11 cellular contexts compared by ENCODE assay signal in the genomic region with DNA sequence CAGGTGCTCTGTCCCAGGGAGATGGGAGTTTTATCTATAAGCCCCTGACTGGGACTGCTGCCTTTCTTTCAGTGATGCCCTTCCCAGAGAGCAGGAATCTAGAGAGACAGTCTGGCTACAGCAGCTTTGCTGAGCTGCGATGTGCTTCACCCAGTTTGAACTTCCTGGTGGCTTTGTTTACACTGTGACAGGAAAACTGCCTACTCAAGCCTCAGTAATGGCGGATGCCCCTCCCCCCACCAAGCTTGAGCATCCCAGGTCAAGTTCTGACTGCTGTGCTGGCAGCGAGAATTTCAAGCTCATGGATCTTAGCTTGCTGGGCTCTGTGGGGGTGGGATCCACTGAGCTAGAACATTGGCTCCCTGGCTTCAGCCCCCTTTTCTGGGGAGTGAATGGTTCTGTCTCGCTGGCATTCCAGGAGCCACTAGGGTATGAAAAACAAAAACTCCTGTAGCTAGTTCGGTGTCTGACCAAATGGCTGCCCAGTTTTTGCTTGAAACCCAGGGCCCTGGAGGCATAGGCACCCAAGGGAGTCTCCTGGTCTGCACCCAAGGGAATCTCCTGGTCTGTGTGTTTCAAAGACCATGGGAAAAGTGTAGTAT.
DNase-seq lines count a peak whose midpoint lies in the region; ATAC-seq and TF ChIP-seq lines count a peak whose summit lies in the region.
"Had no signal": no experiment of that assay in that cellular context is flagged by ENCODE, and none has a peak within 500 bp of the region (broad histone marks: within the 10 kb centered on the region; RNA-seq: fewer than 3 reads in every experiment).

No MANE protein-coding gene starts in this region.

- peak overlapping the region; percentile 100 for H2AFZ ChIP-seq in GM23338

- no peaks in the 10 kb centered on the region for H3K9me3 ChIP-seq in CD4-positive, alpha-beta memory T cell (ENCODE audit: control insufficient read depth in 1 of 2, low read length in 2 of 2)
- H3K9me3 ChIP-seq: colonic mucosa had no signal

- POLR2A ChIA-PET in CD4-positive, alpha-beta memory T cell (lab: Charles Lee; ENCODE audit: partially characterized antibody) = interaction anchor here (0.9 to 2.5 kb wide), 6 partner anchors 11 to 585 kb away, joined by 3 to 13 read pairs (median 4); no protein-coding TSS in a partner anchor

- H3K9me3 Mint-ChIP-seq in CD4-positive, alpha-beta memory T cell = peaks cover 4 to 43% (median 37%) of the 10 kb centered on the region in 8 donors
- H3K9me3 Mint-ChIP-seq in GM23338 = peaks cover 34% of the 10 kb centered on the region; the same call in 2 of the 3 replicates

- H3K4me2 ChIP-seq in GM23338 = peak overlapping the region; percentile 36; the same call in 1 of the 2 replicates

- peaks cover 0 to 1% of the 10 kb centered on the region in 2 donors for H3K27me3 Mint-ChIP-seq in CD4-positive, alpha-beta memory T cell
- H3K27me3 Mint-ChIP-seq in GM23338 (ENCODE audit: insufficient read depth, low read depth, poor library complexity) = peaks cover 4% of the 10 kb centered on the region

- CTCF ChIA-PET in CD4-positive, alpha-beta memory T cell (lab: Charles Lee; ENCODE audit: partially characterized antibody) = interaction anchor here (1.1 to 1.5 kb wide), 3 partner anchors 12 to 49 kb away, joined by 3 to 4 read pairs (median 4); no protein-coding TSS in a partner anchor

- no peak overlapping the region for H3K4me3 ChIP-seq in CD4-positive, alpha-beta memory T cell (ENCODE audit: low read length in 2 of 2)
- no peak overlapping the region for H3K4me3 ChIP-seq in GM23338
- H3K4me3 ChIP-seq: colonic mucosa had no signal

- peaks cover 6 to 29% (median 19%) of the 10 kb centered on the region in 4 donors for H3K4me1 Mint-ChIP-seq in CD4-positive, alpha-beta memory T cell
- peaks cover 7% of the 10 kb centered on the region; the same call in 2 of the 3 replicates for H3K4me1 Mint-ChIP-seq in GM23338

- H3K36me3 ChIP-seq in CD4-positive, alpha-beta memory T cell (ENCODE audit: insufficient read depth, low read length) = no peaks in the 10 kb centered on the region
- H3K36me3 ChIP-seq in GM23338 (ENCODE audit: insufficient read depth) = no peaks in the 10 kb centered on the region
- H3K36me3 ChIP-seq: colonic mucosa had no signal

- H3F3A ChIP-seq in GM23338 (replicated peaks; ENCODE audit: low read depth) = no peaks in the 10 kb centered on the region

- H3K4me1 ChIP-seq in CD4-positive, alpha-beta memory T cell (ENCODE audit: insufficient read depth, low read length) = peaks cover 18% of the 10 kb centered on the region
- peaks cover 4% of the 10 kb centered on the region for H3K4me1 ChIP-seq in GM23338 (ENCODE audit: insufficient read depth)
- H3K4me1 ChIP-seq: colonic mucosa had no signal

- intact Hi-C loops in CD4-positive, alpha-beta memory T cell (cut with micrococcal nuclease) = no loop called here
- intact Hi-C loops in Right ventricle myocardium superior (cut with DNase I) = no loop called here

- H3K27ac Mint-ChIP-seq in CD4-positive, alpha-beta memory T cell = peak overlapping the region in 6 of 7 donors; percentile 77 to 96 (median 84)
- H3K27ac Mint-ChIP-seq in GM23338 = peak overlapping the region; percentile 81
- H3K27ac Mint-ChIP-seq: activated naive CD4-positive, alpha-beta T cell treated with anti-CD3 and anti-CD28 coated beads, Interleukin-2, amount 50 U/mL, for 72 hours had no signal

- no peaks in the 10 kb centered on the region for H4K20me1 ChIP-seq in GM23338 (replicated peaks; ENCODE audit: insufficient read depth)

- H3K36me3 Mint-ChIP-seq in CD4-positive, alpha-beta memory T cell = peaks cover 20 to 35% of the 10 kb centered on the region in 2 donors
- peaks cover 5% of the 10 kb centered on the region; the same call in 2 of the 3 replicates for H3K36me3 Mint-ChIP-seq in GM23338 (ENCODE audit: low read depth)

- peak overlapping the region in 6 of 8 donors; percentile 11 to 62 (median 40) for H3K4me3 Mint-ChIP-seq in CD4-positive, alpha-beta memory T cell
- H3K4me3 Mint-ChIP-seq in GM23338 = no peak overlapping the region

- ATAC-seq in GM23338 (no peak), Right ventricle myocardium superior (ENCODE audit: poor library complexity) (no peak)
- ATAC-seq: activated naive CD4-positive, alpha-beta T cell treated with anti-CD3 and anti-CD28 coated beads, Interleukin-2, amount 50 U/mL, for 72 hours had no signal

- H3K79me2 ChIP-seq in GM23338 (replicated peaks; ENCODE audit: insufficient read depth) = no peaks in the 10 kb centered on the region

- H3K27me3 ChIP-seq in CD4-positive, alpha-beta memory T cell (ENCODE audit: insufficient read depth, low read length) = no peaks in the 10 kb centered on the region
- no peaks in the 10 kb centered on the region for H3K27me3 ChIP-seq in GM23338 (ENCODE audit: insufficient read depth)
- H3K27me3 ChIP-seq: colonic mucosa had no signal

- DNase-seq in CD4-positive, alpha-beta memory T cell = peak in 4 of 5 donors; percentile 12 to 37 (median 20)
- DNase-seq in GM23338 (ENCODE audit: low spot score) (peak; percentile 57), left kidney (ENCODE audit: low read depth, low spot score) (peak; percentile 70), Right ventricle myocardium superior (no peak), NCI-H1930 (lab: John Stamatoyannopoulos, UW) (no peak), germinal center (ENCODE audit: low spot score) (no peak)
- no peak for DNase-seq in stimulated activated CD4-positive, alpha-beta T cell treated with anti-CD3 and anti-CD28 coated beads, Interleukin-2, amount 100 ng/mL, for 24 hours
- DNase-seq: CD8-positive, alpha-beta memory T cell; colonic mucosa had no signal

- peak overlapping the region; percentile 9 for H3K27ac ChIP-seq in CD4-positive, alpha-beta memory T cell (ENCODE audit: low read depth, low read length)
- 0 out of 2 replicates have a peak overlapping the region, but pooled peaks have one; percentile 50 for H3K27ac ChIP-seq in GM23338 (ENCODE audit: low read depth)
- peak overlapping the region; percentile 16; the same call in 1 of the 2 replicates for H3K27ac ChIP-seq in VCaP
- H3K27ac ChIP-seq: colonic mucosa had no signal

- TF ChIP-seq CTCF in GM23338 (conservative IDR thresholded peaks at IDR 0.05; ENCODE audit: low read depth in 2 of 2) (no peak), VCaP (conservative IDR thresholded peaks at IDR 0.05) (no peak)

- H3K9me2 ChIP-seq in GM23338 (ENCODE audit: insufficient read depth) = peaks cover 18% of the 10 kb centered on the region

TF ChIP-seq in GM23338, 12 proteins besides CTCF, POLR2A, EP300 and RAD21 (continues in another document):
- TF ChIP-seq STAT1 (IDR thresholded peaks at IDR 0.05; ENCODE audit: unreplicated experiment) (no peak), EZH2 (IDR thresholded peaks at IDR 0.05; ENCODE audit: low read depth, unreplicated experiment) (no peak), CREB1 (CRISPR knock-in tag; IDR thresholded peaks at IDR 0.05; ENCODE audit: low read depth) (no peak), POLR2AphosphoS5 (IDR thresholded peaks at IDR 0.05; ENCODE audit: low read depth) (no peak)
- TF ChIP-seq, protein P1, sequence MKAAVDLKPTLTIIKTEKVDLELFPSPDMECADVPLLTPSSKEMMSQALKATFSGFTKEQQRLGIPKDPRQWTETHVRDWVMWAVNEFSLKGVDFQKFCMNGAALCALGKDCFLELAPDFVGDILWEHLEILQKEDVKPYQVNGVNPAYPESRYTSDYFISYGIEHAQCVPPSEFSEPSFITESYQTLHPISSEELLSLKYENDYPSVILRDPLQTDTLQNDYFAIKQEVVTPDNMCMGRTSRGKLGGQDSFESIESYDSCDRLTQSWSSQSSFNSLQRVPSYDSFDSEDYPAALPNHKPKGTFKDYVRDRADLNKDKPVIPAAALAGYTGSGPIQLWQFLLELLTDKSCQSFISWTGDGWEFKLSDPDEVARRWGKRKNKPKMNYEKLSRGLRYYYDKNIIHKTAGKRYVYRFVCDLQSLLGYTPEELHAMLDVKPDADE (IDR thresholded peaks at IDR 0.05) = no peak

Comparison
In these comparisons a context has a peak if more than half of its experiments do, and no peak if none do; other contexts are left out.
1. DNase-seq: peak in CD4-positive, alpha-beta memory T cell (4 of 5), GM23338 (single experiment) and left kidney (single experiment); none in Right ventricle myocardium superior (single experiment), stimulated activated CD4-positive, alpha-beta T cell treated with anti-CD3 and anti-CD28 coated beads, Interleukin-2, amount 100 ng/mL, for 24 hours (0 of 2), NCI-H1930 (0 of 2) and germinal center (single experiment).
2. Peak in every context shown above with its lines, with median percentiles within 50 percentile points of each other: H3K27ac ChIP-seq.